In genomic region chr19:20051841-20052768, GRCh38 we compare ENCODE assay signal across 1 cellular context.
TF ChIP-seq lines count a peak whose summit lies in the region.

No MANE protein-coding gene starts in this region.

TF ChIP-seq in HepG2, 621 proteins besides CTCF, POLR2A, EP300 and RAD21 (continued from another document and continues in another):
- TF ChIP-seq AKNA (CRISPR knock-in tag; IDR thresholded peaks at IDR 0.05; ENCODE audit: borderline replicate concordance) (no peak), ZNF337 (CRISPR knock-in tag; IDR thresholded peaks at IDR 0.05; ENCODE audit: borderline replicate concordance, low read depth) (no peak), GABPB1 (CRISPR knock-in tag; IDR thresholded peaks at IDR 0.05) (peak; percentile 94), HMGXB3 (CRISPR knock-in tag; IDR thresholded peaks at IDR 0.05; ENCODE audit: borderline replicate concordance) (peak; percentile 25; the same call in 1 of the 2 replicates), SAP130 (CRISPR knock-in tag; IDR thresholded peaks at IDR 0.05; ENCODE audit: low read depth) (peak; percentile 55; the same call in 1 of the 2 replicates), SALL1 (CRISPR knock-in tag; IDR thresholded peaks at IDR 0.05) (0 out of 2 replicates have a peak, but pooled peaks have one; percentile 4), GMEB2 (CRISPR knock-in tag; IDR thresholded peaks at IDR 0.05; ENCODE audit: low read depth) (peak; percentile 77), ZSCAN25 (CRISPR knock-in tag; IDR thresholded peaks at IDR 0.05) (peak; percentile 57; the same call in 1 of the 2 replicates), SP4 (CRISPR knock-in tag; IDR thresholded peaks at IDR 0.05) (peak; percentile 31; the same call in 1 of the 2 replicates), ATF4 (CRISPR knock-in tag; IDR thresholded peaks at IDR 0.05) (peak in 1 of 2 experiments; percentile 92; a peak in 2 of 4 replicates), ZNF740 (CRISPR knock-in tag; IDR thresholded peaks at IDR 0.05) (no peak), TEAD3 (CRISPR knock-in tag; optimal IDR thresholded peaks at IDR 0.05; ENCODE audit: borderline replicate concordance) (peak; percentile 28), SUZ12 (IDR thresholded peaks at IDR 0.05; ENCODE audit: low read depth, low read length) (peak; percentile 45; the same call in 1 of the 2 replicates), POLR2G (IDR thresholded peaks at IDR 0.05; ENCODE audit: low read depth, low read length) (peak; percentile 58), HBP1 (CRISPR knock-in tag; IDR thresholded peaks at IDR 0.05; ENCODE audit: low read depth) (0 out of 2 replicates have a peak, but pooled peaks have one; percentile 12), NR0B2 (CRISPR knock-in tag; IDR thresholded peaks at IDR 0.05) (no peak), RFX1 (IDR thresholded peaks at IDR 0.05) (peak; percentile 12; the same call in 1 of the 2 replicates), PHF20 (CRISPR knock-in tag; IDR thresholded peaks at IDR 0.05) (peak; percentile 52), YY1 (IDR thresholded peaks at IDR 0.05; ENCODE audit: insufficient read depth, insufficient replicate concordance, low read depth, low read length) (peak; percentile 50), GABPA (IDR thresholded peaks at IDR 0.05; ENCODE audit: low read depth, low read length) (peak; percentile 57), GABPA (CRISPR knock-in tag; IDR thresholded peaks at IDR 0.05; ENCODE audit: low read depth) (peak; percentile 92), CEBPG (CRISPR knock-in tag; IDR thresholded peaks at IDR 0.05) (peak; percentile 83), SOX5 (CRISPR knock-in tag; IDR thresholded peaks at IDR 0.05; ENCODE audit: borderline replicate concordance) (no peak), E2F2 (CRISPR knock-in tag; IDR thresholded peaks at IDR 0.05; ENCODE audit: borderline replicate concordance) (no peak), GMEB1 (CRISPR knock-in tag; IDR thresholded peaks at IDR 0.05; ENCODE audit: borderline replicate concordance) (peak; percentile 97), ZBTB20 (CRISPR knock-in tag; IDR thresholded peaks at IDR 0.05; ENCODE audit: borderline replicate concordance, low read depth) (no peak), ZNF574 (CRISPR knock-in tag; IDR thresholded peaks at IDR 0.05) (peak; percentile 47; the same call in 1 of the 2 replicates), NR2C2 (CRISPR knock-in tag; IDR thresholded peaks at IDR 0.05; ENCODE audit: borderline replicate concordance) (peak; percentile 77), ZBTB37 (CRISPR knock-in tag; IDR thresholded peaks at IDR 0.05) (no peak), PHF21A (CRISPR knock-in tag; IDR thresholded peaks at IDR 0.05) (peak; percentile 23; the same call in 1 of the 2 replicates), ATF7 (IDR thresholded peaks at IDR 0.05) (peak; percentile 60), ATF7 (CRISPR knock-in tag; IDR thresholded peaks at IDR 0.05) (no peak), ELF3 (CRISPR knock-in tag; IDR thresholded peaks at IDR 0.05) (0 out of 2 replicates have a peak, but pooled peaks have one; percentile 21)
